22 cellular contexts compared by ENCODE assay signal in the genomic region with DNA sequence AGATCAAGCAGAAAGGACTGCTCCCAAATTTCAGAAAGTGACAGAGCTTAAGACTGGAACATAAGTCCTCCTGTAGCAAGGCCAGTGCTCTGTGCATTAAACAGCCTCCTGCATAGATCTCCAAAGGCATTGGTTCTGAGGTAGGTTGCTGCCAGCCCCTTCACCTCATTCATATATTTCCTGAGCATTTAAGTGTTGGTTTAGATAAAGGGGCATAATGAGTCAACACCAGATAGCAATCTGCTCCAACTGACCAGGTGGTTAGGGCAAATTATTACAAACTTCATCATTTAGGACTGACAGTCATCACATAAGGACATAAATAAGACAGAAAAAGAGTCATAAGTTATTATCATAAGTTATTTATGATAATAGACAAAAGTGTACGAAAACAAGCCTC. TPM values are rescaled to one million over a fixed set of nuclear protein-coding genes. Genes with fewer than 3 reads are reported as not detected.
A peak's percentile ranks its signal among the peaks of the same experiment; 100 is the strongest.
DNase-seq lines count a peak whose midpoint lies in the region; ATAC-seq, FAIRE-seq and TF ChIP-seq lines count a peak whose summit lies in the region.
"Had no signal": no experiment of that assay in that cellular context is flagged by ENCODE, and none has a peak within 500 bp of the region (broad histone marks: within the 10 kb centered on the region; RNA-seq: fewer than 3 reads in every experiment).

No MANE protein-coding gene starts in this region.

- H3K9me3 Mint-ChIP-seq in naive thymus-derived CD8-positive, alpha-beta T cell = no peaks in the 10 kb centered on the region

- no peak overlapping the region for H3K4me3 ChIP-seq in body of pancreas
- H3K4me3 ChIP-seq: gastrocnemius medialis, HAP-1, thyroid gland had no signal

- H3K4me1 Mint-ChIP-seq in naive thymus-derived CD8-positive, alpha-beta T cell = peaks cover 0 to 11% (median under 1%) of the 10 kb centered on the region in 4 donors
- H3K4me1 Mint-ChIP-seq: activated CD8-positive, alpha-beta memory T cell treated with anti-CD3 and anti-CD28 coated beads, Interleukin-2, amount 10 ng/mL, durations not matched to agents 7 days and 5 days had no signal

- POLR2A ChIA-PET in RWPE1 (lab: Yijun Ruan, JAX; ENCODE audit: low non-redundant PET) = no interaction called here
- POLR2A ChIA-PET in naive thymus-derived CD8-positive, alpha-beta T cell (lab: Charles Lee) = no interaction called here
- POLR2A ChIA-PET in GM10248 (lab: Yijun Ruan, JAX) = no interaction called here

- FAIRE-seq in GM12892 (lab: Jason Lieb, UNC) = no peak
- FAIRE-seq: colon, small intestine had no signal

- no peak for TF ChIP-seq POLR2A in GM12892 (IDR thresholded peaks at IDR 0.05; ENCODE audit: low read depth, low read length)
- no peak for TF ChIP-seq POLR2A in body of pancreas (IDR thresholded peaks at IDR 0.05)

- CTCF ChIA-PET in RWPE1 (lab: Yijun Ruan, JAX) (no interaction called here), GM10248 (lab: Yijun Ruan, JAX) (interaction anchor here (1.0 kb wide), 1 partner anchor 32 kb away, joined by 3 read pairs; no protein-coding TSS in a partner anchor)

- no peak for ATAC-seq in naive thymus-derived CD8-positive, alpha-beta T cell
- no peak for ATAC-seq in body of pancreas
- ATAC-seq: activated CD8-positive, alpha-beta memory T cell treated with anti-CD3 and anti-CD28 coated beads, Interleukin-2, amount 10 ng/mL, durations not matched to agents 7 days and 5 days; gastrocnemius medialis; left ventricle myocardium superior had no signal

- H3K27me3 Mint-ChIP-seq in naive thymus-derived CD8-positive, alpha-beta T cell = peaks cover 0 to 7% (median 4%) of the 10 kb centered on the region in 5 donors

- H3K36me3 Mint-ChIP-seq in naive thymus-derived CD8-positive, alpha-beta T cell = no peaks in the 10 kb centered on the region
- H3K36me3 Mint-ChIP-seq: activated CD8-positive, alpha-beta memory T cell treated with anti-CD3 and anti-CD28 coated beads, Interleukin-2, amount 10 ng/mL, durations not matched to agents 7 days and 5 days had no signal

- no peak overlapping the region for H3K4me3 Mint-ChIP-seq in naive thymus-derived CD8-positive, alpha-beta T cell
- H3K4me3 Mint-ChIP-seq: activated CD8-positive, alpha-beta memory T cell treated with anti-CD3 and anti-CD28 coated beads, Interleukin-2, amount 10 ng/mL, durations not matched to agents 7 days and 5 days had no signal

- no peak for TF ChIP-seq CTCF in RWPE1 (conservative IDR thresholded peaks at IDR 0.05; ENCODE audit: low read depth)
- TF ChIP-seq CTCF in GM10248 (IDR thresholded peaks at IDR 0.05; ENCODE audit: control extremely low read depth, extremely low read depth, low read depth, missing control alignments) = no peak
- no peak for TF ChIP-seq CTCF in body of pancreas (IDR thresholded peaks at IDR 0.05)

- H3K27ac Mint-ChIP-seq in naive thymus-derived CD8-positive, alpha-beta T cell = no peak overlapping the region
- H3K27ac Mint-ChIP-seq: activated CD8-positive, alpha-beta memory T cell treated with anti-CD3 and anti-CD28 coated beads, Interleukin-2, amount 10 ng/mL, durations not matched to agents 7 days and 5 days had no signal

- no peaks in the 10 kb centered on the region for H3K36me3 ChIP-seq in body of pancreas (replicated peaks in 1 of 2; ENCODE audit: insufficient read depth in 1 of 2, low read depth in 2 of 2)
- H3K36me3 ChIP-seq: gastrocnemius medialis, HAP-1, thyroid gland had no signal

- DNase-seq in NCI-H146 (lab: John Stamatoyannopoulos, UW) = peak; percentile 39
- DNase-seq in NCI-H146 treated with DMSO at 0.1 percent for 48 hours (lab: John Stamatoyannopoulos, UW; ENCODE audit: unreplicated experiment) = no peak
- no peak for DNase-seq in RWPE1 (ENCODE audit: low spot score)
- DNase-seq in globus pallidus (ENCODE audit: low spot score) = peak; percentile 38
- no peak for DNase-seq in GM12892 (ENCODE audit: insufficient read length)
- DNase-seq in naive thymus-derived CD8-positive, alpha-beta T cell = no peak
- no peak for DNase-seq in GM10248 (ENCODE audit: extremely low spot score)
- no peak for DNase-seq in body of pancreas
- DNase-seq: activated CD4-positive, CD25-positive, alpha-beta regulatory T cell treated with anti-CD3 and anti-CD28 coated beads, Interleukin-2, amount 50 U/mL, for 72 hours; activated CD8-positive, alpha-beta memory T cell treated with anti-CD3 and anti-CD28 coated beads, Interleukin-2, amount 10 ng/mL, durations not matched to agents 7 days and 5 days; activated gamma-delta T cell treated with Interleukin-2 at 50 U/mL for 16 hours; DMS79; gastrocnemius medialis; left ventricle myocardium superior; NCI-H1694; NCI-H345; small intestine; thyroid gland had no signal

- WGBS in body of pancreas, 2 donors = 38 to 82% methylated on average over 1 of the region's 1 CpG

- H3K27me3 ChIP-seq in body of pancreas = no peaks in the 10 kb centered on the region
- H3K27me3 ChIP-seq: gastrocnemius medialis, thyroid gland had no signal

- intact Hi-C loops in body of pancreas (cut with DNase I) = no loop called here

- H3K27ac ChIP-seq in RWPE1 = peak overlapping the region; percentile 64
- peak overlapping the region in 1 of 4 donors; percentile 20 for H3K27ac ChIP-seq in body of pancreas
- H3K27ac ChIP-seq: C4-2B, gastrocnemius medialis, parathyroid adenoma, thyroid gland had no signal

- H3K4me1 ChIP-seq in body of pancreas = peaks cover 92% of the 10 kb centered on the region
- H3K4me1 ChIP-seq: parathyroid adenoma had no signal

- no peaks in the 10 kb centered on the region for H3K9me3 ChIP-seq in body of pancreas
- H3K9me3 ChIP-seq: gastrocnemius medialis, HAP-1, thyroid gland had no signal

RNA-seq across cellular contexts. Expression of gene PTPRK, which starts 10.7 kb away (rescaled TPM):
- 0.28 TPM for polyA plus RNA-seq in GM12892 (2012; ENCODE audit: missing spikeins)
- total RNA-seq in naive thymus-derived CD8-positive, alpha-beta T cell = 1 to 10 TPM; 6.7 to 7.5 TPM
- polyA plus RNA-seq in naive thymus-derived CD8-positive, alpha-beta T cell = 1 to 10 TPM; 3.7 to 6.3 (median 6.1) TPM
- total RNA-seq in body of pancreas = 100 to 1,000 TPM in 1 of 2 donors, 10 to 100 TPM in 1; 60.6 to 121 TPM

Comparison
In these comparisons a context has a peak if more than half of its experiments do, and no peak if none do; other contexts are left out.
1. DNase-seq: peak in NCI-H146 (single experiment) and globus pallidus (single experiment); none in NCI-H146 treated with DMSO at 0.1 percent for 48 hours (single experiment), RWPE1 (single experiment), GM12892 (single experiment), naive thymus-derived CD8-positive, alpha-beta T cell (0 of 10), GM10248 (single experiment) and body of pancreas (0 of 4).
2. RNA of gene PTPRK, which starts 10.7 kb away (total RNA-seq): 60.6 to 121 TPM in body of pancreas; 6.7 to 7.5 TPM in naive thymus-derived CD8-positive, alpha-beta T cell; every median in the first group is over 4 times any median in the second.